In the genomic region with DNA sequence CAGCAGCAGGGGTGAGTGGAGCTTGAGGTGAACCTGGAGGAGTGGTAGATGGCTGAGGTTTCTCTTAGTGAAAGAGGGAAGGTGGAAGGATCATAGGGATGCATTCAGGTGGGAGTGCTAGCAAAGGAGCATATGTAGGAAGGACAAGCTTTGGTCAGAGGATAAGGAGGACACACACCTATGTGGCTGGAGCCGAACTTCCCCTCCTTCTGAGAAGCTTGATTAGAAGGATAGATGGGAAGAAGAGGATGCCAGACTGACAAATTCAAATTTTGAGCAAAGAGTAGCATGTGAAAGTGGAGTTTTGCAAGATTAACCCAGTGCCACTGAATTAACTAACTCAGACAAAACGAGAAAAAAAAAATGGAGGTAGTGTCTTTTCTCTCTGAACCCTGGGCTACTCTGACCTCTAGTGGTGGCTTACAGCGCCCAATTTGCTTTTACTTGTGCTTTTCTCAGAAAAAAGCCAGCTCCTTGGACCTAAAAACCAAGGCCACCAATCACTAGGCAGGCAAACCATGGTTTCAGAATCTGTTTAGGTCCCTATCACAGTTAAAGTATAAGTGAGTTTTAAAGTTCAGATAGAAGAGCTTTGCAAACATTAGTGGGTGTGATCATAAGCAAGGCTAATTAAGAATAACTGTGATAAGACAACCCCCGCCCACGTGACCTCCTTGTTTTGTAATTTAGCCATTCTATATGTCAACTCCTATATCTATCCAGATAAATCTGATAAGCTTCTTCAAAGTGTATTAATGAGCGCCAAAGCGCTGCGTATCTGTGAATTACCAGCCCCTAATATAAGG, we compare ENCODE assay signal across 8 cellular contexts. TPM values are rescaled to one million over a fixed set of nuclear protein-coding genes. Genes with fewer than 3 reads are reported as not detected.
DNase-seq lines count a peak whose midpoint lies in the region; TF ChIP-seq lines count a peak whose summit lies in the region.

No MANE protein-coding gene starts in this region.

- no peaks in the 10 kb centered on the region for H3K9me3 Mint-ChIP-seq in Calu3 (ENCODE audit: low read depth, unreplicated experiment)

- peak; percentile 73 for DNase-seq in Calu3
- peak in 48 of 76 experiments; percentile 2 to 68 (median 24) for DNase-seq in HUDEP-2 (lab: John Stamatoyannopoulos, UW; ENCODE audit: unreplicated experiment in 76 of 76)
- peak; percentile 70 for DNase-seq in OCI-LY7 (ENCODE audit: low spot score)
- peak; percentile 61 for DNase-seq in activated T-cell treated with anti-CD3 and anti-CD28 coated beads for 4 hours
- DNase-seq in esophagus squamous epithelium (lab: John Stamatoyannopoulos, UW), result no peak
- no peak for DNase-seq in suprapubic skin (ENCODE audit: low spot score in 2 of 2)
- no peak for DNase-seq in lower leg skin (ENCODE audit: low spot score in 2 of 2)

- H3K4me1 ChIP-seq in OCI-LY7 (ENCODE audit: insufficient read depth, low read length, poor library complexity, severe bottlenecking) (no peaks in the 10 kb centered on the region), esophagus squamous epithelium (peaks cover 10 to 58% (median 47%) of the 10 kb centered on the region in 3 donors), neuron (ENCODE audit: insufficient read depth, low read length) (peaks cover 33% of the 10 kb centered on the region), suprapubic skin (peaks cover 65% of the 10 kb centered on the region)

- H3K36me3 ChIP-seq in OCI-LY7 (ENCODE audit: insufficient read depth, low read length), result no peaks in the 10 kb centered on the region
- peaks cover 28 to 99% (median 38%) of the 10 kb centered on the region in 3 donors for H3K36me3 ChIP-seq in esophagus squamous epithelium
- no peaks in the 10 kb centered on the region for H3K36me3 ChIP-seq in neuron (ENCODE audit: insufficient read depth, low read length)
- H3K36me3 ChIP-seq in suprapubic skin, result peaks cover 56% of the 10 kb centered on the region

- POLR2A ChIA-PET in OCI-LY7 (lab: Charles Lee), result interaction anchor here (0.5 to 1.6 kb wide), 7 partner anchors 13 to 1921 kb away, joined by 3 to 4 read pairs (median 3); no protein-coding TSS in a partner anchor

- peak overlapping the region; percentile 39 for H3K4me2 ChIP-seq in OCI-LY7 (ENCODE audit: low read length)

- WGBS in esophagus squamous epithelium, 2 donors, result 55 to 57% methylated on average over 8 of the region's 8 CpGs
- WGBS in suprapubic skin, result 52% methylated on average over 8 of the region's 8 CpGs
- WGBS in lower leg skin, 2 donors, result 55% methylated on average over 8 of the region's 8 CpGs

- H4K20me1 ChIP-seq in OCI-LY7 (ENCODE audit: insufficient read depth, low read length), result no peaks in the 10 kb centered on the region

- H3K27me3 Mint-ChIP-seq in Calu3 (ENCODE audit: unreplicated experiment), result no peaks in the 10 kb centered on the region

- H3K27ac ChIP-seq in OCI-LY7 (ENCODE audit: low read depth, low read length, poor library complexity, severe bottlenecking) (no peak overlapping the region), esophagus squamous epithelium (peak overlapping the region; percentile 19 to 97 (median 58)), suprapubic skin (peak overlapping the region; percentile 53)

- H3K36me3 Mint-ChIP-seq in Calu3 (ENCODE audit: insufficient read depth, unreplicated experiment), result peaks cover 31% of the 10 kb centered on the region

- no peak for TF ChIP-seq POLR2A in esophagus squamous epithelium (IDR thresholded peaks at IDR 0.05)
- TF ChIP-seq POLR2A in suprapubic skin (IDR thresholded peaks at IDR 0.05), result no peak
- no peak for TF ChIP-seq POLR2A in lower leg skin (IDR thresholded peaks at IDR 0.05)

- peaks cover 50% of the 10 kb centered on the region for H3K4me1 Mint-ChIP-seq in Calu3 (ENCODE audit: low read depth, unreplicated experiment)

- no peaks in the 10 kb centered on the region for H3K9me2 ChIP-seq in OCI-LY7 (ENCODE audit: insufficient read depth, low read length)

- CTCF ChIA-PET in Calu3 (lab: Charles Lee) (interaction anchor here (0.7 to 1.9 kb wide), 14 partner anchors 11 to 408 kb away, joined by 3 to 11 read pairs (median 4); a partner anchor contains a TSS), OCI-LY7 (lab: Charles Lee; ENCODE audit: unreplicated experiment) (interaction anchor here (0.6 to 1.4 kb wide), 2 partner anchors 93 to 296 kb away, joined by 3 to 5 read pairs; no protein-coding TSS in a partner anchor)

- H3K79me2 ChIP-seq in OCI-LY7 (ENCODE audit: insufficient read depth, low read depth, low read length), result no peaks in the 10 kb centered on the region

- H3K27me3 ChIP-seq in esophagus squamous epithelium (no peaks in the 10 kb centered on the region), neuron (ENCODE audit: insufficient read depth, low read length) (no peaks in the 10 kb centered on the region), suprapubic skin (no peaks in the 10 kb centered on the region)

- peak overlapping the region; percentile 1 for H3K4me3 Mint-ChIP-seq in Calu3 (ENCODE audit: low read depth, unreplicated experiment)

- H3K9me3 ChIP-seq in OCI-LY7 (ENCODE audit: low read length) (no peaks in the 10 kb centered on the region), esophagus squamous epithelium (no peaks in the 10 kb centered on the region), neuron (ENCODE audit: low read length) (no peaks in the 10 kb centered on the region), suprapubic skin (no peaks in the 10 kb centered on the region)

- H3K4me3 ChIP-seq in OCI-LY7 (ENCODE audit: low read depth, low read length, poor library complexity, severe bottlenecking), result peak overlapping the region; percentile 8
- no peak overlapping the region for H3K4me3 ChIP-seq in esophagus squamous epithelium
- no peak overlapping the region for H3K4me3 ChIP-seq in neuron (ENCODE audit: low read length)
- H3K4me3 ChIP-seq in suprapubic skin, result no peak overlapping the region
- no peak overlapping the region for H3K4me3 ChIP-seq in lower leg skin (ENCODE audit: low read depth, poor library complexity, severe bottlenecking)

- TF ChIP-seq CTCF in Calu3 (IDR thresholded peaks at IDR 0.05; ENCODE audit: unreplicated experiment), result peak; percentile 48
- peak; percentile 92 for TF ChIP-seq CTCF in OCI-LY7 (conservative IDR thresholded peaks at IDR 0.05; ENCODE audit: low read length)
- peak; percentile 65 to 74 (median 70) for TF ChIP-seq CTCF in esophagus squamous epithelium (IDR thresholded peaks at IDR 0.05)
- TF ChIP-seq CTCF in suprapubic skin (IDR thresholded peaks at IDR 0.05), result peak; percentile 34 to 53
- no peak for TF ChIP-seq CTCF in lower leg skin (IDR thresholded peaks at IDR 0.05)

- no peak for TF ChIP-seq EP300 in suprapubic skin (IDR thresholded peaks at IDR 0.05)

- H2AFZ ChIP-seq in OCI-LY7 (ENCODE audit: low read length) (peak overlapping the region; percentile 48), neuron (ENCODE audit: low read depth, low read length) (peak overlapping the region; percentile 11)

- intact Hi-C loops in Calu3 (cut with micrococcal nuclease; ENCODE audit: unreplicated experiment) (loop anchor here (5.0 kb wide), 1 partner anchor 205 kb away; no protein-coding TSS in a partner anchor), OCI-LY7 (cut with micrococcal nuclease; ENCODE audit: unreplicated experiment) (loop anchor here (1.0 to 10.0 kb wide), 2 partner anchors 296 to 417 kb away; no protein-coding TSS in a partner anchor), esophagus squamous epithelium (cut with DNase I) (loop anchor here (5.0 to 10.0 kb wide), 3 partner anchors 115 to 417 kb away; no protein-coding TSS in a partner anchor), lower leg skin (cut with DNase I; ENCODE audit: low total_unique reads) (loop anchor here (10.0 kb wide), 2 partner anchors 187 to 417 kb away; no protein-coding TSS in a partner anchor)

- BruUV-seq in Calu3 (replicated peaks; lab: Mats Ljungman, UMichigan) (no TSS peak), OCI-LY7 (replicated peaks; lab: Mats Ljungman, UMichigan) (no TSS peak)

- peak overlapping the region; percentile 45 for H3K27ac Mint-ChIP-seq in Calu3 (ENCODE audit: unreplicated experiment)

RNA-seq across cellular contexts. Expression of a gene that starts 15.5 kb away (rescaled TPM):
- 128 and 146 TPM in 2 replicates for total RNA-seq in Calu3 (2022)
- total RNA-seq in OCI-LY7 (2014; rRNA removed; shearing (Covaris generic)), result 0.03 TPM in 1 of 2 replicates, not detected in the other
- total RNA-seq in OCI-LY7 (2022), result 0.40 TPM in 1 of 2 replicates, not detected in the other
- total RNA-seq in esophagus squamous epithelium, result 1,000 to 10,000 TPM; 2,742 to 8,541 (median 3,206) TPM
- 1,000 to 10,000 TPM in 2 of 4 donors, 100 to 1,000 TPM in 2; 569 to 2,226 (median 1,259) TPM for total RNA-seq in suprapubic skin
- total RNA-seq in lower leg skin, result 100 to 1,000 TPM; 237 to 838 (median 402) TPM

Comparison
In these comparisons a context has a peak if more than half of its experiments do, and no peak if none do; other contexts are left out.
1. DNase-seq: peak in Calu3 (single experiment), HUDEP-2 (48 of 76), OCI-LY7 (single experiment) and activated T-cell treated with anti-CD3 and anti-CD28 coated beads for 4 hours (single experiment); none in esophagus squamous epithelium (single experiment), suprapubic skin (0 of 2) and lower leg skin (0 of 2).
2. CTCF ChIP-seq: peak in Calu3 (single experiment), OCI-LY7 (single experiment), esophagus squamous epithelium (6 of 6) and suprapubic skin (2 of 2); none in lower leg skin (0 of 3).
3. RNA of a gene that starts 15.5 kb away (total RNA-seq): 2,742 to 8,541 TPM in esophagus squamous epithelium, 569 to 2,226 TPM in suprapubic skin, 237 to 838 TPM in lower leg skin and 128 to 146 TPM in Calu3; 0.03 to 0.40 TPM in OCI-LY7; every median in the first group is over 10 times any median in the second.